ENCODE assay signal across 12 cellular contexts in the genomic region with DNA sequence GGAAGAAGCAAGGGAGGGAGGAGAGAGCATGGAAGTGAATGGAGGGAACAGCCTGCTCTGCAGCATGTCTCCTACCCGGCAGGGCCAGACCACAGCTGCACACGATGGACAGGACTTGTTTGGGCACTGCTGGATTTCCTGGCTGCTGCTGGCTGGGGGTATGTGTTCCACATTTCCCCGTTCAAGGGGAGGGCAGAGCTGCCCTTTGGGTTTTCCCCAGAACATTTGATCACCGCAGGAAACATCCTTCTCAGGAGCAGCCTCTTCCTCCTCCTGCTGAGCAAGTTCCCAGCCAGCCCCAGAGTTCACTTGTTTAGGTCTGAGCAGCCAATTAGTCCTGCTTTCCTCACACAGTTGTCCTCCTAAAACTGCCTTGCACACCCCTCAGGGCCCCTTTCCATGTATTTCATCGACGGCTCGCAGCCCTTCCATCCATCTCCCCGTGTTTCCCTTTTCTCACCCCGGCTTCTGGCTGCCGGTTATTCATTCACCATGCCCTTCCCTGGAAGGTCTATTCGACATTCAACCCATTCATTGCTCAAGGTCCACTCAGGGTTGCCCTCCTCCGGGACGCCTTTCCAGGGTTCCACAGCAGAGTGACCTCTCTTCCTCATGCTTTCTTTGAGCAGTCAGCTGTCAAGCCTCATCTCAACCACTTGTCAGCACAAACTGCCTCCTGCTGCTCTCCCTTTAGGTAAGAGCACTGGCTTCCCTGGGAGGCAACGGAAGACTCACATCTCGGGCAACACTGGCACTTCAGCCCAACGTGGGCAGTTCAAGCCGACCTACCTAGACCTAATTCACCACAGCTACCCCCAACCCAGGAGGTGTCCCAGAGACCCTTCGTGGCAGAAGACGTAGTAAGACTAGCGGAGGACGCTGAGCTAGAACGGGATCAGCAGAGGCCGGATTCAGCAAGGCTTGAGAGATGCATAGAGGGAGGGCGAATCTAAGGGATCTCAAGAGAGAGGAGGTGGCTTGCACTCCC. TPM values are rescaled to one million over a fixed set of nuclear protein-coding genes. Genes with fewer than 3 reads are reported as not detected.
DNase-seq lines count a peak whose midpoint lies in the region; ATAC-seq and TF ChIP-seq lines count a peak whose summit lies in the region.
"Had no signal": no experiment of that assay in that cellular context is flagged by ENCODE, and none has a peak within 500 bp of the region (broad histone marks: within the 10 kb centered on the region; RNA-seq: fewer than 3 reads in every experiment).

No MANE protein-coding gene starts in this region.

- H4K20me1 ChIP-seq in HCT116 (ENCODE audit: insufficient read depth) = no peaks in the 10 kb centered on the region

- TF ChIP-seq RAD21 in HCT116 (IDR thresholded peaks at IDR 0.05; ENCODE audit: low read depth) = no peak

- RAD21 ChIA-PET in HCT116 (lab: Charles Lee; ENCODE audit: low non-redundant PET in 1 of 2, low total read pairs in 2 of 2, uncharacterized antibody in 2 of 2, unreplicated experiment in 2 of 2) = no interaction called here

- H3K4me1 ChIP-seq in HCT116 (ENCODE audit: control insufficient read depth in 1 of 2, insufficient read depth in 2 of 2, low read length in 2 of 2) (no peaks in the 10 kb centered on the region; a peak in 1 of 4 replicates), iPS-20b (ENCODE audit: insufficient read depth, low read length) (peaks cover 25% of the 10 kb centered on the region; the same call in 1 of the 2 replicates)

- H3K9me3 ChIP-seq in HCT116 (ENCODE audit: control insufficient read depth in 1 of 2, insufficient read depth in 1 of 2, low read depth in 1 of 2, low read length in 2 of 2) (no peaks in the 10 kb centered on the region), iPS-20b (ENCODE audit: insufficient read depth, low read depth, low read length) (no peaks in the 10 kb centered on the region)

- BruUV-seq in HCT116 (replicated peaks; lab: Mats Ljungman, UMichigan) = no TSS peak

- DNase-seq in HCT116 (ENCODE audit: low read depth, low spot score) (no peak), astrocyte of the spinal cord (ENCODE audit: low read depth, low spot score) (peak; percentile 55), smooth muscle cell of the brain vasculature (ENCODE audit: low read depth, low spot score) (peak; percentile 81), NCI-H524 treated with DMSO at 0.1 percent for 48 hours (lab: John Stamatoyannopoulos, UW) (no peak)
- DNase-seq in activated CD4-positive, alpha-beta T cell treated with anti-CD3 and anti-CD28 coated beads for 48 hours = no peak

- H3K9ac ChIP-seq in HCT116 (ENCODE audit: low read length) (no peak overlapping the region), iPS-20b (ENCODE audit: low read depth, low read length) (no peak overlapping the region; the same call in 1 of the 2 replicates)

- TF ChIP-seq CTCF in HCT116 (IDR thresholded peaks at IDR 0.05 in 2 of 3, conservative IDR thresholded peaks at IDR 0.05 in 1 of 3; ENCODE audit: borderline replicate concordance in 1 of 3, insufficient read depth in 1 of 3, low read depth in 2 of 3, low read length in 2 of 3) = no peak
- TF ChIP-seq CTCF in astrocyte of the spinal cord (IDR thresholded peaks at IDR 0.05; ENCODE audit: low read depth, low read length) = no peak

- peak; percentile 37 for ATAC-seq in HCT116
- ATAC-seq in GM19035 (IDR thresholded peaks at IDR 0.05; ENCODE audit: unreplicated experiment) = no peak
- ATAC-seq in HG02588 (IDR thresholded peaks at IDR 0.05; ENCODE audit: unreplicated experiment) = no peak

- POLR2A ChIA-PET in HCT116 (lab: Charles Lee) = no interaction called here

- intact Hi-C loops in HCT116 (cut with micrococcal nuclease) = no loop called here

- H3K27me3 ChIP-seq in HCT116 (ENCODE audit: insufficient read depth, low read length) (no peaks in the 10 kb centered on the region), iPS-20b (ENCODE audit: insufficient read depth, low read length) (peaks cover 8% of the 10 kb centered on the region)

- CTCF ChIA-PET in HCT116 (lab: Charles Lee) = interaction anchor here (0.7 to 2.0 kb wide), 5 partner anchors 9 to 73 kb away, joined by 3 to 7 read pairs (median 3); no protein-coding TSS in a partner anchor

- no peak for TF ChIP-seq POLR2A in HCT116 (IDR thresholded peaks at IDR 0.05; ENCODE audit: borderline replicate concordance, extremely low read depth, insufficient read depth, insufficient read length)

- no peaks in the 10 kb centered on the region for H3K79me2 ChIP-seq in HCT116 (ENCODE audit: insufficient read depth, low read length)

- no peaks in the 10 kb centered on the region for H3K36me3 ChIP-seq in HCT116 (ENCODE audit: control insufficient read depth in 1 of 2, insufficient read depth in 2 of 2, low read length in 2 of 2)
- no peaks in the 10 kb centered on the region for H3K36me3 ChIP-seq in iPS-20b (ENCODE audit: insufficient read depth, low read depth, low read length)

- in situ Hi-C loops in astrocyte of the spinal cord (cut with HindIII; ENCODE audit: low sequenced_read_pairs) = no loop called here

- no peak overlapping the region for H3K4me3 ChIP-seq in HCT116 (replicated peaks in 1 of 2; ENCODE audit: low read depth in 1 of 2, low read length in 2 of 2)
- H3K4me3 ChIP-seq in astrocyte of the spinal cord (ENCODE audit: low read depth, low read length) = no peak overlapping the region
- H3K4me3 ChIP-seq in iPS-20b (ENCODE audit: low read length) = peak overlapping the region; percentile 27; the same call in 1 of the 2 replicates

- H2AFZ ChIP-seq in HCT116 (ENCODE audit: low read depth, low read length, poor library complexity, severe bottlenecking) = no peak overlapping the region

- no peaks in the 10 kb centered on the region for H3K9me2 ChIP-seq in HCT116 (ENCODE audit: insufficient read depth)

- no peak overlapping the region for H3K27ac ChIP-seq in HCT116 (ENCODE audit: low read depth, low read length)
- no peak overlapping the region for H3K27ac ChIP-seq in iPS-20b (ENCODE audit: low read length)
- H3K27ac ChIP-seq: C4-2B had no signal

- no peak overlapping the region for H3K4me2 ChIP-seq in HCT116 (ENCODE audit: low read length)

TF ChIP-seq in HCT116, 20 proteins besides CTCF, POLR2A, EP300 and RAD21:
- no peak for TF ChIP-seq JUND (IDR thresholded peaks at IDR 0.05)
- TF ChIP-seq ELF1 (IDR thresholded peaks at IDR 0.05; ENCODE audit: borderline replicate concordance, low read depth) = no peak
- TF ChIP-seq, protein P1, sequence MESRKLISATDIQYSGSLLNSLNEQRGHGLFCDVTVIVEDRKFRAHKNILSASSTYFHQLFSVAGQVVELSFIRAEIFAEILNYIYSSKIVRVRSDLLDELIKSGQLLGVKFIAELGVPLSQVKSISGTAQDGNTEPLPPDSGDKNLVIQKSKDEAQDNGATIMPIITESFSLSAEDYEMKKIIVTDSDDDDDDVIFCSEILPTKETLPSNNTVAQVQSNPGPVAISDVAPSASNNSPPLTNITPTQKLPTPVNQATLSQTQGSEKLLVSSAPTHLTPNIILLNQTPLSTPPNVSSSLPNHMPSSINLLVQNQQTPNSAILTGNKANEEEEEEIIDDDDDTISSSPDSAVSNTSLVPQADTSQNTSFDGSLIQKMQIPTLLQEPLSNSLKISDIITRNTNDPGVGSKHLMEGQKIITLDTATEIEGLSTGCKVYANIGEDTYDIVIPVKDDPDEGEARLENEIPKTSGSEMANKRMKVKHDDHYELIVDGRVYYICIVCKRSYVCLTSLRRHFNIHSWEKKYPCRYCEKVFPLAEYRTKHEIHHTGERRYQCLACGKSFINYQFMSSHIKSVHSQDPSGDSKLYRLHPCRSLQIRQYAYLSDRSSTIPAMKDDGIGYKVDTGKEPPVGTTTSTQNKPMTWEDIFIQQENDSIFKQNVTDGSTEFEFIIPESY (IDR thresholded peaks at IDR 0.05; ENCODE audit: extremely low read depth, insufficient replicate concordance, low read length) = no peak
- TF ChIP-seq CBX3 (IDR thresholded peaks at IDR 0.05; ENCODE audit: low read depth) = no peak
- no peak for TF ChIP-seq POLR2AphosphoS5 (IDR thresholded peaks at IDR 0.05; ENCODE audit: low read depth, low read length)

RNA-seq across cellular contexts. Expression of gene ANO2, which starts 20.1 kb away (rescaled TPM):
- total RNA-seq in HCT116 (2021; ENCODE audit: unreplicated experiment) = not detected
- polyA plus RNA-seq in HCT116 (2012) = not detected in 2 replicates
- total RNA-seq: activated naive CD4-positive, alpha-beta T cell treated with anti-CD3 and anti-CD28 coated beads for 36 hours; NCI-H460 had no signal
- polyA plus RNA-seq: immature natural killer cell had no signal

Comparison
In these comparisons a context has a peak if more than half of its experiments do, and no peak if none do; other contexts are left out.
1. DNase-seq: peak in astrocyte of the spinal cord (single experiment) and smooth muscle cell of the brain vasculature (single experiment); none in HCT116 (single experiment), NCI-H524 treated with DMSO at 0.1 percent for 48 hours (single experiment) and activated CD4-positive, alpha-beta T cell treated with anti-CD3 and anti-CD28 coated beads for 48 hours (single experiment).